1 cellular context compared by ENCODE assay signal in the genomic region with DNA sequence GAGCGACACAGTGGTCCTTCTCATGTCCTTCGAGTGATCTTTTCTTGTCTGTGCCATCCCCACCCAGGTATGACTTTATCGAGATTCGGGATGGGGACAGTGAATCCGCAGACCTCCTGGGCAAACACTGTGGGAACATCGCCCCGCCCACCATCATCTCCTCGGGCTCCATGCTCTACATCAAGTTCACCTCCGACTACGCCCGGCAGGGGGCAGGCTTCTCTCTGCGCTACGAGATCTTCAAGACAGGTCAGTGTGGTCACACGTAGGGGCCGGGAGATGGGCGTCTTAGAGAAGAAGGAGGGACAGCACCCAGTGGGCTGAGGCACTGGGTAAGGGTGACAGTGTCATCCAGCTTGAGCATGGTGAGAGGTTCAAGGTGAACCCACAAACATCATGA.
TF ChIP-seq lines count a peak whose summit lies in the region.

No MANE protein-coding gene starts in this region.

TF ChIP-seq in WTC11, 78 proteins besides CTCF, POLR2A, EP300 and RAD21 (continued from another document):
- no peak for TF ChIP-seq NR2C2 (CRISPR knock-in tag; IDR thresholded peaks at IDR 0.05)
